In genomic region chr14:71383510-71383909, GRCh38 we compare ENCODE assay signal across 1 cellular context.
TF ChIP-seq lines count a peak whose summit lies in the region.

No MANE protein-coding gene starts in this region.

TF ChIP-seq in K562, 482 proteins besides CTCF, POLR2A, EP300 and RAD21 (continued from another document):
- TF ChIP-seq E2F5 (CRISPR knock-in tag; IDR thresholded peaks at IDR 0.05) (no peak), ZNF280A (IDR thresholded peaks at IDR 0.05; ENCODE audit: low read depth, partially characterized antibody) (no peak), WHSC1 (IDR thresholded peaks at IDR 0.05; ENCODE audit: low read length) (no peak), FOXA1 (IDR thresholded peaks at IDR 0.05; ENCODE audit: borderline replicate concordance) (no peak), MYBL2 (IDR thresholded peaks at IDR 0.05; ENCODE audit: low read depth) (no peak), MYBL2 (CRISPR knock-in tag; IDR thresholded peaks at IDR 0.05; ENCODE audit: borderline replicate concordance) (no peak), ZNF143 (CRISPR knock-in tag; IDR thresholded peaks at IDR 0.05) (no peak), ZNF589 (CRISPR knock-in tag; IDR thresholded peaks at IDR 0.05; ENCODE audit: low read depth) (no peak), ESRRB (CRISPR knock-in tag; IDR thresholded peaks at IDR 0.05; ENCODE audit: borderline replicate concordance) (no peak), GATA2 (CRISPR knock-in tag; IDR thresholded peaks at IDR 0.05) (no peak), ZNF280B (CRISPR knock-in tag; IDR thresholded peaks at IDR 0.05) (no peak), LEF1 (IDR thresholded peaks at IDR 0.05) (no peak)
